In the genomic region with DNA sequence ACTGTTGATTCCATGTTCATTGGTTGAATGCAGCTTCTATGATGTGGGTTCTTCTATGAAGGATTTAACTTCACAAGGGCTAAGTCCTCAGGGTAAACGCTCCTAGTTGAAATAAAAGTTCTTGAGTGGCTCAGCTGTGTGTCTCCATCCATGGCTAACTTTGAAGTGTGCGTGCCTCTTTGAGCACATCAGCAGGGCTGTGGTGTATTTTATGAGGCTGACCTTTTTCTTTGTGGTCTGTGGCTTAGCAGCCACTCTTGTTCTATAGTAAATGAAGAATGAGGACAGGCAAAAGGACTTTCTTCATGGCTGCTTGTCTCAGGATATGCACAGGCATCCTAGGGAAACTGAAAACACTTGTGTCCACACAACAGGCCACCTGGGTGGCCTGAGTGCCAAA, we compare ENCODE assay signal across 11 cellular contexts.
DNase-seq lines count a peak whose midpoint lies in the region; ATAC-seq and TF ChIP-seq lines count a peak whose summit lies in the region.
"Had no signal": no experiment of that assay in that cellular context is flagged by ENCODE, and none has a peak within 500 bp of the region (broad histone marks: within the 10 kb centered on the region; RNA-seq: fewer than 3 reads in every experiment).

No MANE protein-coding gene starts in this region.

- no peak overlapping the region for H3K27ac Mint-ChIP-seq in mesothelial cell of epicardium

- no peaks in the 10 kb centered on the region for H3K4me1 Mint-ChIP-seq in mesothelial cell of epicardium
- H3K4me1 Mint-ChIP-seq: central memory CD8-positive, alpha-beta T cell had no signal

- H3K36me3 Mint-ChIP-seq in mesothelial cell of epicardium: peaks cover 4% of the 10 kb centered on the region

- intact Hi-C loops in sciatic nerve (cut with DNase I): no loop called here

- peak; percentile 11 for DNase-seq in NCI-H510A (lab: John Stamatoyannopoulos, UW)
- DNase-seq in myocyte (ENCODE audit: low read depth): peak; percentile 85
- no peak for DNase-seq in mesothelial cell of epicardium (ENCODE audit: low spot score in 2 of 2, unreplicated experiment in 2 of 2)
- DNase-seq in sciatic nerve (ENCODE audit: low spot score): no peak
- no peak for DNase-seq in iPS-NIHi7 (ENCODE audit: extremely low spot score)
- DNase-seq: activated CD4-positive, alpha-beta T cell treated with anti-CD3 and anti-CD28 coated beads, Interleukin-2, amount 50 U/mL, for 48 hours; Peyer's patch had no signal

- TF ChIP-seq CTCF in mesothelial cell of epicardium (IDR thresholded peaks at IDR 0.05; ENCODE audit: unreplicated experiment): no peak

- H3K4me3 Mint-ChIP-seq in mesothelial cell of epicardium: no peak overlapping the region
- H3K4me3 Mint-ChIP-seq: central memory CD8-positive, alpha-beta T cell had no signal

- H3K27me3 Mint-ChIP-seq in mesothelial cell of epicardium (ENCODE audit: low read depth): no peaks in the 10 kb centered on the region
- H3K27me3 Mint-ChIP-seq: central memory CD8-positive, alpha-beta T cell had no signal

- ATAC-seq in GM18520 (IDR thresholded peaks at IDR 0.05; ENCODE audit: unreplicated experiment) (peak; percentile 64), HG02884 (IDR thresholded peaks at IDR 0.05; ENCODE audit: unreplicated experiment) (peak; percentile 79), GM21717 (IDR thresholded peaks at IDR 0.05; ENCODE audit: unreplicated experiment) (no peak), sciatic nerve (no peak)

- peaks cover 36% of the 10 kb centered on the region for H3K9me3 Mint-ChIP-seq in mesothelial cell of epicardium

Comparison
In these comparisons a context has a peak if more than half of its experiments do, and no peak if none do; other contexts are left out.
1. ATAC-seq: peak in GM18520 (single experiment) and HG02884 (single experiment); none in GM21717 (single experiment) and sciatic nerve (single experiment).
2. DNase-seq: peak in NCI-H510A (single experiment) and myocyte (single experiment); none in mesothelial cell of epicardium (0 of 2), sciatic nerve (single experiment) and iPS-NIHi7 (single experiment).